In genomic region chr11:65766535-65766934, GRCh38 we compare ENCODE assay signal across 18 cellular contexts. TPM values are rescaled to one million over a fixed set of nuclear protein-coding genes. Genes with fewer than 3 reads are reported as not detected.
DNase-seq lines count a peak whose midpoint lies in the region; ATAC-seq, FAIRE-seq and TF ChIP-seq lines count a peak whose summit lies in the region.
"Had no signal": no experiment of that assay in that cellular context is flagged by ENCODE, and none has a peak within 500 bp of the region (broad histone marks: within the 10 kb centered on the region; RNA-seq: fewer than 3 reads in every experiment).

No MANE protein-coding gene starts in this region.

- no peak overlapping the region for H2AFZ ChIP-seq in mammary epithelial cell (ENCODE audit: low read depth, low read length)

- H3K9me3 ChIP-seq in A549 = 0 out of 3 replicates have a peak, but pooled peaks cover 3% of the 10 kb centered on the region
- H3K9me3 ChIP-seq in mammary epithelial cell (replicated peaks; ENCODE audit: insufficient read depth, low read length) = no peaks in the 10 kb centered on the region

- no peaks in the 10 kb centered on the region for H3K36me3 ChIP-seq in mammary epithelial cell (ENCODE audit: insufficient read depth, low read length)
- H3K36me3 ChIP-seq: HAP-1 had no signal

- H3K27ac ChIP-seq in A549 (no peak overlapping the region), HL-60 (replicated peaks) (peak overlapping the region; percentile 76), mammary epithelial cell (ENCODE audit: insufficient read depth, low read depth, low read length) (no peak overlapping the region)
- H3K27ac ChIP-seq: foreskin keratinocyte had no signal

- H3K27me3 ChIP-seq in HL-60 (ENCODE audit: insufficient read depth, poor library complexity, severe bottlenecking) (no peaks in the 10 kb centered on the region), mammary epithelial cell (ENCODE audit: insufficient read depth, low read length) (no peaks in the 10 kb centered on the region)
- H3K27me3 ChIP-seq: foreskin keratinocyte had no signal

- TF ChIP-seq POLR2A in A549 (IDR thresholded peaks at IDR 0.05; ENCODE audit: low read length) = no peak

- no peaks in the 10 kb centered on the region for H3K79me2 ChIP-seq in mammary epithelial cell (ENCODE audit: insufficient read depth, low read length)

- peaks cover under 1% of the 10 kb centered on the region for H3K27me3 Mint-ChIP-seq in activated naive CD8-positive, alpha-beta T cell treated with anti-CD3 and anti-CD28 coated beads for 36 hours
- no peaks in the 10 kb centered on the region for H3K27me3 Mint-ChIP-seq in chondrocyte (ENCODE audit: low read depth)
- H3K27me3 Mint-ChIP-seq: activated naive CD4-positive, alpha-beta T cell treated with anti-CD3 and anti-CD28 coated beads, Interleukin-2, amount 50 U/mL, for 24 hours; stimulated activated memory B cell treated with anti-CD40 and anti-IgM and Interleukin-4, amounts not matched to agents 10 μg/mL and 1 μg/mL and 100 μg/mL, for 72 hours had no signal

- FAIRE-seq in A549 (lab: Jason Lieb, UNC) = no peak
- FAIRE-seq: TTC549 had no signal

- no peaks in the 10 kb centered on the region for H4K20me1 ChIP-seq in mammary epithelial cell (ENCODE audit: insufficient read depth, low read length)

- TF ChIP-seq EP300 in A549 (IDR thresholded peaks at IDR 0.05) = no peak

- H3K4me3 ChIP-seq in A549 (no peak overlapping the region), HL-60 (replicated peaks; ENCODE audit: insufficient read depth, low read length) (no peak overlapping the region), mammary epithelial cell (replicated peaks in 1 of 3; ENCODE audit: insufficient read depth in 1 of 3, low read depth in 2 of 3, low read length in 3 of 3) (no peak overlapping the region)
- H3K4me3 ChIP-seq: HAP-1 had no signal

- no peak overlapping the region for H3K9ac ChIP-seq in mammary epithelial cell (ENCODE audit: insufficient read depth, low read length)

- 64% methylated on average over 7 of the region's 7 CpGs for WGBS in A549 (ENCODE audit: missing lambda C conversion rate)
- 83% methylated on average over 7 of the region's 7 CpGs for WGBS in mammary epithelial cell (ENCODE audit: low coverage, missing lambda C conversion rate)

- intact Hi-C loops in mammary epithelial cell (cut with micrococcal nuclease) = no loop called here

- H3K27ac Mint-ChIP-seq in activated naive CD8-positive, alpha-beta T cell treated with anti-CD3 and anti-CD28 coated beads for 36 hours = no peak overlapping the region
- H3K27ac Mint-ChIP-seq in chondrocyte (ENCODE audit: unreplicated experiment) = no peak overlapping the region
- H3K27ac Mint-ChIP-seq: activated naive CD4-positive, alpha-beta T cell treated with anti-CD3 and anti-CD28 coated beads, Interleukin-2, amount 50 U/mL, for 24 hours; immature natural killer cell; stimulated activated memory B cell treated with anti-CD40 and anti-IgM and Interleukin-4, amounts not matched to agents 10 μg/mL and 1 μg/mL and 100 μg/mL, for 72 hours had no signal

- peaks cover 4% of the 10 kb centered on the region for H3K4me1 Mint-ChIP-seq in activated naive CD8-positive, alpha-beta T cell treated with anti-CD3 and anti-CD28 coated beads for 36 hours
- H3K4me1 Mint-ChIP-seq in chondrocyte (ENCODE audit: low read depth) = peaks cover 3% of the 10 kb centered on the region

- no peak for TF ChIP-seq RAD21 in A549 (conservative IDR thresholded peaks at IDR 0.05 in 1 of 2, IDR thresholded peaks at IDR 0.05 in 1 of 2)

- POLR2A ChIA-PET in A549 (lab: Yijun Ruan, JAX) = no interaction called here

- no peak for DNase-seq in A549 (ENCODE audit: low read depth in 1 of 2, low spot score in 1 of 2)
- DNase-seq in HL-60 (ENCODE audit: low read depth in 1 of 2, low spot score in 1 of 2) = peak; percentile 78 to 84
- peak; percentile 33 for DNase-seq in OCI-M1 (lab: John Stamatoyannopoulos, UW)
- DNase-seq in mammary epithelial cell = peak; percentile 33
- DNase-seq in activated naive CD8-positive, alpha-beta T cell treated with anti-CD3 and anti-CD28 coated beads for 36 hours = no peak
- DNase-seq in chondrocyte (ENCODE audit: low spot score) = no peak
- no peak for DNase-seq in DMS114 treated with DMSO at 0.1 percent for 48 hours (lab: John Stamatoyannopoulos, UW; ENCODE audit: unreplicated experiment)
- DNase-seq: cortex of kidney, DND-41, foreskin keratinocyte, immature natural killer cell, NCI-H1930 had no signal

- ATAC-seq in A549 = no peak
- no peak for ATAC-seq in HG02678 (IDR thresholded peaks at IDR 0.05; ENCODE audit: unreplicated experiment)
- ATAC-seq: foreskin keratinocyte; stimulated activated memory B cell treated with anti-CD40 and anti-IgM and Interleukin-4, amounts not matched to agents 10 μg/mL and 1 μg/mL and 100 μg/mL, for 72 hours had no signal

- peaks cover 9% of the 10 kb centered on the region; the same call in 2 of the 3 replicates for H3K4me1 ChIP-seq in A549
- H3K4me1 ChIP-seq in mammary epithelial cell (ENCODE audit: insufficient read depth, low read length) = no peaks in the 10 kb centered on the region
- H3K4me1 ChIP-seq: foreskin keratinocyte, HAP-1 had no signal

- TF ChIP-seq CTCF in A549 (IDR thresholded peaks at IDR 0.05) = no peak
- no peak for TF ChIP-seq CTCF in HL-60 (IDR thresholded peaks at IDR 0.05; ENCODE audit: insufficient read depth, low read length)
- no peak for TF ChIP-seq CTCF in mammary epithelial cell (conservative IDR thresholded peaks at IDR 0.05 in 1 of 2, IDR thresholded peaks at IDR 0.05 in 1 of 2; ENCODE audit: extremely low read depth in 1 of 2, insufficient read depth in 1 of 2, low read depth in 1 of 2, low read length in 2 of 2)
- no peak for TF ChIP-seq CTCF in chondrocyte (IDR thresholded peaks at IDR 0.05)

- H3K36me3 Mint-ChIP-seq in activated naive CD8-positive, alpha-beta T cell treated with anti-CD3 and anti-CD28 coated beads for 36 hours = no peaks in the 10 kb centered on the region
- H3K36me3 Mint-ChIP-seq in chondrocyte (ENCODE audit: low read depth) = no peaks in the 10 kb centered on the region
- H3K36me3 Mint-ChIP-seq: activated naive CD4-positive, alpha-beta T cell treated with anti-CD3 and anti-CD28 coated beads, Interleukin-2, amount 50 U/mL, for 24 hours; immature natural killer cell; stimulated activated memory B cell treated with anti-CD40 and anti-IgM and Interleukin-4, amounts not matched to agents 10 μg/mL and 1 μg/mL and 100 μg/mL, for 72 hours had no signal

- no peak overlapping the region for H3K4me3 Mint-ChIP-seq in activated naive CD8-positive, alpha-beta T cell treated with anti-CD3 and anti-CD28 coated beads for 36 hours
- no peak overlapping the region for H3K4me3 Mint-ChIP-seq in chondrocyte (ENCODE audit: unreplicated experiment)
- H3K4me3 Mint-ChIP-seq: activated naive CD4-positive, alpha-beta T cell treated with anti-CD3 and anti-CD28 coated beads, Interleukin-2, amount 50 U/mL, for 24 hours; immature natural killer cell; stimulated activated memory B cell treated with anti-CD40 and anti-IgM and Interleukin-4, amounts not matched to agents 10 μg/mL and 1 μg/mL and 100 μg/mL, for 72 hours had no signal

- no TSS peak for BruUV-seq in mammary epithelial cell (replicated peaks; lab: Mats Ljungman, UMichigan)

- H3K9me3 Mint-ChIP-seq in activated naive CD8-positive, alpha-beta T cell treated with anti-CD3 and anti-CD28 coated beads for 36 hours = no peaks in the 10 kb centered on the region
- H3K9me3 Mint-ChIP-seq in chondrocyte (ENCODE audit: low read depth) = no peaks in the 10 kb centered on the region
- H3K9me3 Mint-ChIP-seq: activated naive CD4-positive, alpha-beta T cell treated with anti-CD3 and anti-CD28 coated beads, Interleukin-2, amount 50 U/mL, for 24 hours; immature natural killer cell; stimulated activated memory B cell treated with anti-CD40 and anti-IgM and Interleukin-4, amounts not matched to agents 10 μg/mL and 1 μg/mL and 100 μg/mL, for 72 hours had no signal

- dilution Hi-C loops in mammary epithelial cell (cut with HindIII; ENCODE audit: low sequenced_read_pairs) = no loop called here

- H3K4me2 ChIP-seq in A549 = no peak overlapping the region
- no peak overlapping the region for H3K4me2 ChIP-seq in mammary epithelial cell (ENCODE audit: insufficient read depth, low read depth, low read length)

- in situ Hi-C loops in mammary epithelial cell (cut with MboI; ENCODE audit: low sequenced_read_pairs in 2 of 2) = loop anchor here in 1 of 2 donors (5.0 kb wide), 1 partner anchor 54 kb away; the partner anchor contains the start of gene KAT5

- CTCF ChIA-PET in A549 (lab: Yijun Ruan, JAX) (interaction anchor here (0.8 to 2.6 kb wide), 5 partner anchors 13 to 93 kb away, joined by 3 to 18 read pairs (median 3); partner anchors contain the start of genes AP5B1 and MUS81), mammary epithelial cell (lab: Charles Lee; ENCODE audit: low non-redundant PET) (no interaction called here)

RNA-seq across cellular contexts. Expression of gene AP5B1, which starts 14.2 kb away (rescaled TPM):
- polyA plus RNA-seq in A549 (2011; rRNA removed) = 5.2 and 5.8 TPM in 2 replicates
- polyA plus RNA-seq in A549 (2012; cell fraction: cytosol; rRNA removed) = 6.8 and 10.8 TPM in 2 replicates
- polyA plus RNA-seq in A549 (2012; cell fraction: nucleus; rRNA removed) = 12.7 and 19.9 TPM in 2 replicates
- polyA plus RNA-seq in A549 (2017; fragmentation: RNase III; extraction: RNeasy Plus Mini Kit Qiagen cat#74134 plus additional on column Dnase treatment) = 9.0 to 10.2 TPM (median 9.2 TPM) in 3 replicates
- 8.4 and 9.3 TPM in 2 replicates for polyA minus RNA-seq in A549 (2011; rRNA and poly(A)+ RNA removed)
- 10 to 100 TPM; 10.5 to 14.5 TPM for total RNA-seq in mammary epithelial cell
- polyA plus RNA-seq in mammary epithelial cell = 5.6 TPM
- 5.8 TPM for polyA minus RNA-seq in mammary epithelial cell
- 10 to 100 TPM; 20.4 to 20.6 TPM for total RNA-seq in activated naive CD8-positive, alpha-beta T cell treated with anti-CD3 and anti-CD28 coated beads for 36 hours
- total RNA-seq in chondrocyte = 13.8 to 14.6 TPM (median 14.1 TPM) in 3 replicates

RNA-seq across cellular contexts. Expression of gene OVOL1, which starts 20.3 kb away (rescaled TPM):
- not detected in 2 replicates for polyA plus RNA-seq in A549 (2011; rRNA removed)
- polyA plus RNA-seq in A549 (2012; cell fraction: cytosol; rRNA removed) = 0.01 TPM in 1 of 2 replicates, not detected in the other
- polyA plus RNA-seq in A549 (2012; cell fraction: nucleus; rRNA removed) = 0.04 and 0.07 TPM in 2 replicates
- polyA plus RNA-seq in A549 (2017; fragmentation: RNase III; extraction: RNeasy Plus Mini Kit Qiagen cat#74134 plus additional on column Dnase treatment) = not detected in 3 replicates
- polyA minus RNA-seq in A549 (2011; rRNA and poly(A)+ RNA removed) = not detected in 2 replicates
- total RNA-seq in mammary epithelial cell = 1 to 10 TPM; 2.7 to 3.0 TPM
- polyA plus RNA-seq in mammary epithelial cell = 2.3 TPM
- 0.47 TPM for polyA minus RNA-seq in mammary epithelial cell
- total RNA-seq in activated naive CD8-positive, alpha-beta T cell treated with anti-CD3 and anti-CD28 coated beads for 36 hours = under 1 TPM; 0.42 to 0.45 TPM
- total RNA-seq in chondrocyte = 0.12 TPM in 1 of 3 replicates, not detected in the others
- total RNA-seq: pulmonary artery endothelial cell had no signal
- polyA plus RNA-seq: immature natural killer cell had no signal

RNA-seq across cellular contexts. Expression of gene RNASEH2C, which starts 45.9 kb away (rescaled TPM):
- polyA plus RNA-seq in A549 (2011; rRNA removed) = 15.1 and 15.8 TPM in 2 replicates
- 43.5 and 49.5 TPM in 2 replicates for polyA plus RNA-seq in A549 (2012; cell fraction: cytosol; rRNA removed)
- polyA plus RNA-seq in A549 (2012; cell fraction: nucleus; rRNA removed) = 79.6 and 95.4 TPM in 2 replicates
- polyA plus RNA-seq in A549 (2017; fragmentation: RNase III; extraction: RNeasy Plus Mini Kit Qiagen cat#74134 plus additional on column Dnase treatment) = 36.4 to 39.3 TPM (median 36.9 TPM) in 3 replicates
- 8.9 and 9.1 TPM in 2 replicates for polyA minus RNA-seq in A549 (2011; rRNA and poly(A)+ RNA removed)
- total RNA-seq in mammary epithelial cell = 10 to 100 TPM; 16.0 to 38.1 TPM
- polyA plus RNA-seq in mammary epithelial cell = 33.8 TPM
- 10.6 TPM for polyA minus RNA-seq in mammary epithelial cell
- total RNA-seq in activated naive CD8-positive, alpha-beta T cell treated with anti-CD3 and anti-CD28 coated beads for 36 hours = 100 to 1,000 TPM; 104 to 108 TPM
- 39.3 to 56.9 TPM (median 42.7 TPM) in 3 replicates for total RNA-seq in chondrocyte

RNA-seq across cellular contexts. Expression of gene KAT5, which starts 54.5 kb away (rescaled TPM):
- polyA plus RNA-seq in A549 (2011; rRNA removed) = 25.8 and 34.6 TPM in 2 replicates
- 51.7 and 58.0 TPM in 2 replicates for polyA plus RNA-seq in A549 (2012; cell fraction: cytosol; rRNA removed)
- polyA plus RNA-seq in A549 (2012; cell fraction: nucleus; rRNA removed) = 95.5 and 97.4 TPM in 2 replicates
- 39.8 to 44.7 TPM (median 41.2 TPM) in 3 replicates for polyA plus RNA-seq in A549 (2017; fragmentation: RNase III; extraction: RNeasy Plus Mini Kit Qiagen cat#74134 plus additional on column Dnase treatment)
- polyA minus RNA-seq in A549 (2011; rRNA and poly(A)+ RNA removed) = 63.3 and 67.9 TPM in 2 replicates
- total RNA-seq in mammary epithelial cell = 10 to 100 TPM; 26.5 to 49.9 TPM
- polyA plus RNA-seq in mammary epithelial cell = 23.8 TPM
- polyA minus RNA-seq in mammary epithelial cell = 38.2 TPM
- 10 to 100 TPM; 65.0 to 65.4 TPM for total RNA-seq in activated naive CD8-positive, alpha-beta T cell treated with anti-CD3 and anti-CD28 coated beads for 36 hours
- total RNA-seq in chondrocyte = 39.9 to 53.6 TPM (median 43.2 TPM) in 3 replicates

Comparison
In these comparisons a context has a peak if more than half of its experiments do, and no peak if none do; other contexts are left out.
1. DNase-seq: peak in HL-60 (2 of 2), OCI-M1 (single experiment) and mammary epithelial cell (single experiment); none in A549 (0 of 2), activated naive CD8-positive, alpha-beta T cell treated with anti-CD3 and anti-CD28 coated beads for 36 hours (single experiment), chondrocyte (single experiment) and DMS114 treated with DMSO at 0.1 percent for 48 hours (single experiment).